In genomic region chr6:145042559-145042958, GRCh38 we compare ENCODE assay signal across 1 cellular context.
TF ChIP-seq lines count a peak whose summit lies in the region.

No MANE protein-coding gene starts in this region.

TF ChIP-seq in GM12878, 131 proteins besides CTCF, POLR2A, EP300 and RAD21 (continued from another document):
- no peak for TF ChIP-seq TAF1 (IDR thresholded peaks at IDR 0.05; ENCODE audit: borderline replicate concordance, low read depth, low read length)
- no peak for TF ChIP-seq PML (IDR thresholded peaks at IDR 0.05; ENCODE audit: low read length)
- no peak for TF ChIP-seq TCF3 (IDR thresholded peaks at IDR 0.05; ENCODE audit: borderline replicate concordance, insufficient read depth, low read depth, low read length)
TF ChIP-seq in GM12878: peak in this region for 0.
